10 cellular contexts compared by ENCODE assay signal in the genomic region with DNA sequence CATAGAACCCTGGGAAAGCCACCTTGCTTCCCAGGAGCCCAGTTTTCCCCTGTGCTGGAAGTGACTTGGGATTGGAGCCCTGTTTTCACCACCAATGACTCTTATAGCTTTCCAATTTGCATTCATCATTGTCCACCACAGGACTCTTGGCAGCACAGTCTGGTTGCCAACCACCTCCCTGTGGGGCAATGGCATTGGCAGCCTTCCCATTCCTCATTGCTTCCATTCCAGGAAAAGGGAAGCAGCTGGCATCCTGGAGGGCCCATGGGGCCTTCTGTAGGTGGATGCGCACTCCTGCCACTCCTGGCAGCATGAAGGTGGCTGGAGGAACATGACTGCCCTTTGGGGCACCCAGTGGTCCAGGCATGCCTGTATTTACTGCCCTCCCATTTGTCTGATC. TPM values are rescaled to one million over a fixed set of nuclear protein-coding genes. Genes with fewer than 3 reads are reported as not detected.
A peak's percentile ranks its signal among the peaks of the same experiment; 100 is the strongest.
DNase-seq lines count a peak whose midpoint lies in the region; ATAC-seq, FAIRE-seq and TF ChIP-seq lines count a peak whose summit lies in the region.
"Had no signal": no experiment of that assay in that cellular context is flagged by ENCODE, and none has a peak within 500 bp of the region (broad histone marks: within the 10 kb centered on the region; RNA-seq: fewer than 3 reads in every experiment).

No MANE protein-coding gene starts in this region.

- no peaks in the 10 kb centered on the region for H3K4me1 Mint-ChIP-seq in progenitor cell of endocrine pancreas (ENCODE audit: low read depth)

- peaks cover 22% of the 10 kb centered on the region for H3K27me3 Mint-ChIP-seq in progenitor cell of endocrine pancreas

- no peaks in the 10 kb centered on the region for H3K27me3 ChIP-seq in RWPE2 (ENCODE audit: insufficient read depth, poor library complexity, severe bottlenecking)
- no peaks in the 10 kb centered on the region for H3K27me3 ChIP-seq in spleen (replicated peaks in 1 of 7)

- no peaks in the 10 kb centered on the region for H3K36me3 ChIP-seq in RWPE2 (ENCODE audit: low read depth)
- no peaks in the 10 kb centered on the region for H3K36me3 ChIP-seq in spleen

- no peak overlapping the region for H3K4me3 ChIP-seq in RWPE2 (ENCODE audit: severe bottlenecking)
- no peak overlapping the region for H3K4me3 ChIP-seq in spleen

- no peak for FAIRE-seq in H54 (lab: Jason Lieb, UNC)

- intact Hi-C loops in spleen (cut with DNase I; ENCODE audit: low total_unique reads): no loop called here

- no peak for TF ChIP-seq CTCF in RWPE2 (IDR thresholded peaks at IDR 0.05; ENCODE audit: poor library complexity, severe bottlenecking)
- no peak for TF ChIP-seq CTCF in spleen (IDR thresholded peaks at IDR 0.05 in 8 of 11, conservative IDR thresholded peaks at IDR 0.05 in 3 of 11)
- no peak for TF ChIP-seq CTCF in progenitor cell of endocrine pancreas (IDR thresholded peaks at IDR 0.05; ENCODE audit: unreplicated experiment)

- H3K9me3 ChIP-seq in RWPE2 (ENCODE audit: severe bottlenecking): no peaks in the 10 kb centered on the region
- H3K9me3 ChIP-seq in spleen: no peaks in the 10 kb centered on the region

- TF ChIP-seq POLR2A in H54 (IDR thresholded peaks at IDR 0.05; ENCODE audit: low read depth, low read length): no peak
- TF ChIP-seq POLR2A in spleen (IDR thresholded peaks at IDR 0.05): no peak

- H3K4me3 Mint-ChIP-seq in progenitor cell of endocrine pancreas (ENCODE audit: low read depth): no peak overlapping the region

- H3K4me1 ChIP-seq in RWPE2 (ENCODE audit: insufficient read depth, poor library complexity, severe bottlenecking) (peaks cover 6% of the 10 kb centered on the region), spleen (peaks cover 3 to 41% (median 29%) of the 10 kb centered on the region in 6 donors)

- H3K9me3 Mint-ChIP-seq in activated naive CD4-positive, alpha-beta T cell treated with anti-CD3 and anti-CD28 coated beads, Interleukin-2, amount 50 U/mL, for 72 hours: no peaks in the 10 kb centered on the region
- no peaks in the 10 kb centered on the region for H3K9me3 Mint-ChIP-seq in progenitor cell of endocrine pancreas (ENCODE audit: low read depth)

- DNase-seq in H54 (ENCODE audit: insufficient read length, low spot score): peak; percentile 68
- DNase-seq in RWPE2 (ENCODE audit: low spot score): no peak
- DNase-seq in glomerular visceral epithelial cell (ENCODE audit: extremely low spot score): peak; percentile 90
- DNase-seq in spleen: peak; percentile 81
- DNase-seq in GOT3 (lab: John Stamatoyannopoulos, UW): no peak
- no peak for DNase-seq in activated naive CD4-positive, alpha-beta T cell treated with anti-CD3 and anti-CD28 coated beads, Interleukin-2, amount 50 U/mL, for 72 hours (ENCODE audit: low spot score in 2 of 2)
- DNase-seq in KG1 (lab: John Stamatoyannopoulos, UW): no peak
- no peak for DNase-seq in progenitor cell of endocrine pancreas (ENCODE audit: low spot score, unreplicated experiment)
- DNase-seq: NCI-H526 treated with DMSO at 0.1 percent for 48 hours; stimulated activated CD8-positive, alpha-beta memory T cell treated with anti-CD3 and anti-CD28 coated beads, Interleukin-4, amount 100 ng/mL, for 48 hours had no signal

- no peak overlapping the region for H3K27ac Mint-ChIP-seq in activated naive CD4-positive, alpha-beta T cell treated with anti-CD3 and anti-CD28 coated beads, Interleukin-2, amount 50 U/mL, for 72 hours
- H3K27ac Mint-ChIP-seq in progenitor cell of endocrine pancreas: no peak overlapping the region

- no peaks in the 10 kb centered on the region for H3K36me3 Mint-ChIP-seq in activated naive CD4-positive, alpha-beta T cell treated with anti-CD3 and anti-CD28 coated beads, Interleukin-2, amount 50 U/mL, for 72 hours
- no peaks in the 10 kb centered on the region for H3K36me3 Mint-ChIP-seq in progenitor cell of endocrine pancreas (ENCODE audit: insufficient read depth)

- ATAC-seq in RWPE2 (ENCODE audit: low read depth): peak; percentile 39; the same call in 2 of the 3 replicates
- no peak for ATAC-seq in activated naive CD4-positive, alpha-beta T cell treated with anti-CD3 and anti-CD28 coated beads, Interleukin-2, amount 50 U/mL, for 72 hours

- H3K27ac ChIP-seq in RWPE2 (ENCODE audit: poor library complexity, severe bottlenecking) (no peak overlapping the region), spleen (peak overlapping the region; percentile 68 to 89 (median 82))

- WGBS in spleen, 5 donors: 64 to 83% (median 76%) methylated on average over 1 of the region's 1 CpG

RNA-seq across cellular contexts. Expression of a gene that starts 57.7 kb away (rescaled TPM):
- total RNA-seq in spleen (10 to 100 TPM; 43.5 to 63.5 (median 45.6) TPM), progenitor cell of endocrine pancreas (45.9 and 50.5 TPM in 2 replicates)
- 10 to 100 TPM in 1 of 3 donors, 1 to 10 TPM in 2; 6.2 to 10.4 (median 7.5) TPM for polyA plus RNA-seq in spleen
- 10 to 100 TPM; 40.3 to 43.7 TPM for total RNA-seq in activated naive CD4-positive, alpha-beta T cell treated with anti-CD3 and anti-CD28 coated beads, Interleukin-2, amount 50 U/mL, for 72 hours

Comparison
In these comparisons a context has a peak if more than half of its experiments do, and no peak if none do; other contexts are left out.
1. DNase-seq: peak in H54 (single experiment), glomerular visceral epithelial cell (single experiment) and spleen (single experiment); none in RWPE2 (single experiment), GOT3 (single experiment), activated naive CD4-positive, alpha-beta T cell treated with anti-CD3 and anti-CD28 coated beads, Interleukin-2, amount 50 U/mL, for 72 hours (0 of 2), KG1 (single experiment) and progenitor cell of endocrine pancreas (single experiment).